Comparison of ENCODE assay signal across 15 cellular contexts in genomic region chr18:79518683-79519128, GRCh38.
A peak's percentile ranks its signal among the peaks of the same experiment; 100 is the strongest.
DNase-seq lines count a peak whose midpoint lies in the region; ATAC-seq lines count a peak whose summit lies in the region.
"Had no signal": no experiment of that assay in that cellular context is flagged by ENCODE, and none has a peak within 500 bp of the region (broad histone marks: within the 10 kb centered on the region; RNA-seq: fewer than 3 reads in every experiment).

No MANE protein-coding gene starts in this region.

- peak overlapping the region; percentile 17 for H3K4me3 Mint-ChIP-seq in stimulated activated naive CD8-positive, alpha-beta T cell treated with anti-CD3 and anti-CD28 coated beads, Interleukin-15, Interleukin-2, amounts not matched to agents 100 ng/mL and 50 ng/mL, for 24 hours
- H3K4me3 Mint-ChIP-seq in stimulated activated naive CD8-positive, alpha-beta T cell treated with anti-CD3 and anti-CD28 coated beads, Interleukin-15, amount 100 ng/mL, for 72 hours: peak overlapping the region in 1 of 2 donors; percentile 10
- H3K4me3 Mint-ChIP-seq: HFFc6, mesothelial cell of epicardium had no signal

- DNase-seq in stimulated activated naive CD8-positive, alpha-beta T cell treated with anti-CD3 and anti-CD28 coated beads, Interleukin-15, amount 100 ng/mL, for 72 hours: no peak
- DNase-seq in activated CD8-positive, alpha-beta memory T cell treated with anti-CD3 and anti-CD28 coated beads, Interleukin-2, amount 50 U/mL, for 48 hours: peak; percentile 54
- DNase-seq in mucosa of gallbladder (ENCODE audit: low spot score) (peak; percentile 8), NCI-H2081 (lab: John Stamatoyannopoulos, UW) (no peak), hippocampal formation (lab: John Stamatoyannopoulos, UW) (no peak)
- DNase-seq: AML-193; amygdala; cerebellar nuclear complex; HFFc6; NCI-H1417; stimulated activated CD4-positive, alpha-beta T cell treated with anti-CD3 and anti-CD28 coated beads, Interleukin-1b, Interleukin-23, amount 100 ng/mL, for 48 hours had no signal

- peak overlapping the region; percentile 84 for H3K27ac Mint-ChIP-seq in stimulated activated naive CD8-positive, alpha-beta T cell treated with anti-CD3 and anti-CD28 coated beads, Interleukin-15, Interleukin-2, amounts not matched to agents 100 ng/mL and 50 ng/mL, for 24 hours
- H3K27ac Mint-ChIP-seq in stimulated activated naive CD8-positive, alpha-beta T cell treated with anti-CD3 and anti-CD28 coated beads, Interleukin-15, amount 100 ng/mL, for 72 hours: no peak overlapping the region
- H3K27ac Mint-ChIP-seq: HFFc6, mesothelial cell of epicardium had no signal

- H3K27me3 Mint-ChIP-seq in stimulated activated naive CD8-positive, alpha-beta T cell treated with anti-CD3 and anti-CD28 coated beads, Interleukin-15, Interleukin-2, amounts not matched to agents 100 ng/mL and 50 ng/mL, for 24 hours: no peaks in the 10 kb centered on the region
- H3K27me3 Mint-ChIP-seq in stimulated activated naive CD8-positive, alpha-beta T cell treated with anti-CD3 and anti-CD28 coated beads, Interleukin-15, amount 100 ng/mL, for 72 hours: no peaks in the 10 kb centered on the region

- no peaks in the 10 kb centered on the region for H3K9me3 Mint-ChIP-seq in stimulated activated naive CD8-positive, alpha-beta T cell treated with anti-CD3 and anti-CD28 coated beads, Interleukin-15, Interleukin-2, amounts not matched to agents 100 ng/mL and 50 ng/mL, for 24 hours
- H3K9me3 Mint-ChIP-seq in stimulated activated naive CD8-positive, alpha-beta T cell treated with anti-CD3 and anti-CD28 coated beads, Interleukin-15, amount 100 ng/mL, for 72 hours: no peaks in the 10 kb centered on the region
- H3K9me3 Mint-ChIP-seq: HFFc6, mesothelial cell of epicardium had no signal

- no peak for ATAC-seq in stimulated activated naive CD8-positive, alpha-beta T cell treated with anti-CD3 and anti-CD28 coated beads, Interleukin-15, amount 100 ng/mL, for 72 hours
- ATAC-seq in GM21447 (IDR thresholded peaks at IDR 0.05; ENCODE audit: unreplicated experiment): no peak
- ATAC-seq: right lobe of liver had no signal

- peaks cover 79% of the 10 kb centered on the region for H3K4me1 Mint-ChIP-seq in stimulated activated naive CD8-positive, alpha-beta T cell treated with anti-CD3 and anti-CD28 coated beads, Interleukin-15, Interleukin-2, amounts not matched to agents 100 ng/mL and 50 ng/mL, for 24 hours (ENCODE audit: low read depth)
- peaks cover 84% of the 10 kb centered on the region for H3K4me1 Mint-ChIP-seq in stimulated activated naive CD8-positive, alpha-beta T cell treated with anti-CD3 and anti-CD28 coated beads, Interleukin-15, amount 100 ng/mL, for 72 hours

- H3K36me3 Mint-ChIP-seq in stimulated activated naive CD8-positive, alpha-beta T cell treated with anti-CD3 and anti-CD28 coated beads, Interleukin-15, Interleukin-2, amounts not matched to agents 100 ng/mL and 50 ng/mL, for 24 hours (ENCODE audit: low read depth): peaks cover 17% of the 10 kb centered on the region
- H3K36me3 Mint-ChIP-seq: mesothelial cell of epicardium had no signal

Comparison
In these comparisons a context has a peak if more than half of its experiments do, and no peak if none do; other contexts are left out.
1. DNase-seq: peak in activated CD8-positive, alpha-beta memory T cell treated with anti-CD3 and anti-CD28 coated beads, Interleukin-2, amount 50 U/mL, for 48 hours (single experiment) and mucosa of gallbladder (single experiment); none in stimulated activated naive CD8-positive, alpha-beta T cell treated with anti-CD3 and anti-CD28 coated beads, Interleukin-15, amount 100 ng/mL, for 72 hours (0 of 2), NCI-H2081 (0 of 2) and hippocampal formation (0 of 2).